In genomic region chr3:12598890-12599289, GRCh38 we compare ENCODE assay signal across 23 cellular contexts. TPM values are rescaled to one million over a fixed set of nuclear protein-coding genes. Genes with fewer than 3 reads are reported as not detected.
"Had no signal": no experiment of that assay in that cellular context is flagged by ENCODE, and none has a peak within 500 bp of the region (broad histone marks: within the 10 kb centered on the region; RNA-seq: fewer than 3 reads in every experiment).

No MANE protein-coding gene starts in this region.

- H3K4me3 Mint-ChIP-seq: activated CD8-positive, alpha-beta memory T cell treated with anti-CD3 and anti-CD28 coated beads, Interleukin-2, amount 10 ng/mL, durations not matched to agents 7 days and 5 days; naive B cell had no signal

- H3K9me3 Mint-ChIP-seq: activated naive CD4-positive, alpha-beta T cell treated with anti-CD3 and anti-CD28 coated beads, Interleukin-2, amount 50 U/mL, for 72 hours; naive B cell had no signal

- H3K4me1 Mint-ChIP-seq: activated CD8-positive, alpha-beta memory T cell treated with anti-CD3 and anti-CD28 coated beads, Interleukin-2, amount 10 ng/mL, durations not matched to agents 7 days and 5 days had no signal

- H3K36me3 ChIP-seq: breast epithelium had no signal

- H3K27me3 Mint-ChIP-seq: activated CD8-positive, alpha-beta memory T cell treated with anti-CD3 and anti-CD28 coated beads, Interleukin-2, amount 10 ng/mL, durations not matched to agents 7 days and 5 days; naive B cell; progenitor cell of endocrine pancreas had no signal

- H3K4me3 ChIP-seq: breast epithelium, hepatocyte, SJCRH30, suprapubic skin, upper lobe of left lung had no signal

- H3K9me3 ChIP-seq: breast epithelium, SJCRH30, suprapubic skin, upper lobe of left lung had no signal

- H3K4me1 ChIP-seq: breast epithelium, SJCRH30, suprapubic skin, upper lobe of left lung had no signal

- FAIRE-seq: small intestine had no signal

- DNase-seq: activated CD8-positive, alpha-beta memory T cell treated with anti-CD3 and anti-CD28 coated beads, Interleukin-2, amount 10 ng/mL, durations not matched to agents 7 days and 5 days; activated effector memory CD4-positive, alpha-beta T cell treated with Interleukin-2 at 50 U/mL for 16 hours; activated T-cell treated with anti-CD3 and anti-CD28 coated beads, Interleukin-2, amount 50 U/mL, for 1 hour; erythroblast; islet precursor cell; naive B cell; right cardiac atrium; SJCRH30; small intestine; stimulated activated CD4-positive, alpha-beta T cell treated with anti-CD3 and anti-CD28 coated beads, Interleukin-4, amount 100 ng/mL, for 4 hours; stimulated activated CD8-positive, alpha-beta memory T cell treated with anti-CD3 and anti-CD28 coated beads, Interleukin-4, amount 100 ng/mL, for 48 hours; stimulated activated naive CD8-positive, alpha-beta T cell treated with anti-CD3 and anti-CD28 coated beads, Interleukin-15, Interleukin-2, amounts not matched to agents 100 U/mL and 50 U/mL, for 24 hours; upper lobe of left lung had no signal

- H3K27me3 ChIP-seq: breast epithelium, hepatocyte, SJCRH30, suprapubic skin, upper lobe of left lung had no signal

- ATAC-seq: activated CD4-positive, CD25-positive, alpha-beta regulatory T cell treated with anti-CD3 and anti-CD28 coated beads, Interleukin-2, amount 50 U/mL, for 24 hours; activated CD8-positive, alpha-beta memory T cell treated with anti-CD3 and anti-CD28 coated beads, Interleukin-2, amount 10 ng/mL, durations not matched to agents 7 days and 5 days; activated naive CD4-positive, alpha-beta T cell treated with anti-CD3 and anti-CD28 coated beads, Interleukin-2, amount 50 U/mL, for 72 hours; right cardiac atrium; stimulated activated naive CD8-positive, alpha-beta T cell treated with anti-CD3 and anti-CD28 coated beads, Interleukin-15, Interleukin-2, amounts not matched to agents 100 U/mL and 50 U/mL, for 24 hours had no signal

- H3K27ac Mint-ChIP-seq: activated CD8-positive, alpha-beta memory T cell treated with anti-CD3 and anti-CD28 coated beads, Interleukin-2, amount 10 ng/mL, durations not matched to agents 7 days and 5 days; progenitor cell of endocrine pancreas had no signal

- H3K27ac ChIP-seq: breast epithelium, hepatocyte, SJCRH30, suprapubic skin, upper lobe of left lung had no signal

RNA-seq across cellular contexts. Expression of gene MKRN2OS, which starts 53.6 kb away (rescaled TPM):
- total RNA-seq: activated CD8-positive, alpha-beta memory T cell treated with anti-CD3 and anti-CD28 coated beads, Interleukin-2, amount 10 ng/mL, durations not matched to agents 7 days and 5 days; activated naive CD4-positive, alpha-beta T cell treated with anti-CD3 and anti-CD28 coated beads, Interleukin-2, amount 50 U/mL, for 72 hours; cerebellum; dermis microvascular lymphatic vessel endothelial cell; mononuclear cell; right cardiac atrium; SJCRH30; T-helper 2 cell treated with Interferon-gamma antibody and Interleukin-4, amounts not matched to agents 100 ng/mL and 5 ng/mL, for 36 hours had no signal
